ENCODE assay signal across 1 cellular context in genomic region chr19:33376931-33377557, GRCh38.
TF ChIP-seq lines count a peak whose summit lies in the region.

No MANE protein-coding gene starts in this region.

TF ChIP-seq in A549, 52 proteins besides CTCF, POLR2A, EP300 and RAD21 (continued from another document):
- TF ChIP-seq PBX3 (IDR thresholded peaks at IDR 0.05), result no peak
- TF ChIP-seq SMC3 (IDR thresholded peaks at IDR 0.05), result no peak
- no peak for TF ChIP-seq GATA3 (IDR thresholded peaks at IDR 0.05; ENCODE audit: borderline replicate concordance)
- no peak for TF ChIP-seq RNF2 (IDR thresholded peaks at IDR 0.05; ENCODE audit: borderline replicate concordance, low read depth)
- no peak for TF ChIP-seq HES2 (IDR thresholded peaks at IDR 0.05)
- TF ChIP-seq ESRRA (IDR thresholded peaks at IDR 0.05; ENCODE audit: borderline replicate concordance, low read length), result no peak
- no peak for TF ChIP-seq HOXB5 (CRISPR knock-in tag; IDR thresholded peaks at IDR 0.05)
- no peak for TF ChIP-seq CHD4 (IDR thresholded peaks at IDR 0.05; ENCODE audit: borderline replicate concordance)
- TF ChIP-seq RFX5 (IDR thresholded peaks at IDR 0.05), result no peak
- TF ChIP-seq ATOH8 (CRISPR knock-in tag; IDR thresholded peaks at IDR 0.05; ENCODE audit: low read depth), result no peak
- TF ChIP-seq CBX2 (IDR thresholded peaks at IDR 0.05; ENCODE audit: borderline replicate concordance, low read depth), result no peak
- no peak for TF ChIP-seq MAFK (IDR thresholded peaks at IDR 0.05; ENCODE audit: partially characterized antibody)
